Comparison of ENCODE assay signal across 8 cellular contexts in genomic region chr16:85309656-85310587, GRCh38.
DNase-seq lines count a peak whose midpoint lies in the region; ATAC-seq and TF ChIP-seq lines count a peak whose summit lies in the region.

No MANE protein-coding gene starts in this region.

- no peak overlapping the region for H3K27ac Mint-ChIP-seq in T-helper 17 cell
- H3K27ac Mint-ChIP-seq in stimulated activated naive CD8-positive, alpha-beta T cell treated with anti-CD3 and anti-CD28 coated beads, Interleukin-15, amount 100 ng/mL, for 72 hours = peak overlapping the region; percentile 25 to 82

- TF ChIP-seq CTCF in right atrium auricular region (IDR thresholded peaks at IDR 0.05) = no peak

- H3K4me1 ChIP-seq in right atrium auricular region = peaks cover 0 to 89% of the 10 kb centered on the region in 2 donors

- no peak overlapping the region for H3K4me3 ChIP-seq in right atrium auricular region

- peak overlapping the region; percentile 86 to 94 for H3K27ac ChIP-seq in right atrium auricular region

- ATAC-seq in T-helper 17 cell = peak; percentile 35
- ATAC-seq in stimulated activated naive CD8-positive, alpha-beta T cell treated with anti-CD3 and anti-CD28 coated beads, Interleukin-15, amount 100 ng/mL, for 72 hours = peak; percentile 13
- ATAC-seq in GM21723 (IDR thresholded peaks at IDR 0.05; ENCODE audit: unreplicated experiment) = no peak

- peaks cover 6% of the 10 kb centered on the region for H3K27me3 Mint-ChIP-seq in T-helper 17 cell
- no peaks in the 10 kb centered on the region for H3K27me3 Mint-ChIP-seq in stimulated activated naive CD8-positive, alpha-beta T cell treated with anti-CD3 and anti-CD28 coated beads, Interleukin-15, amount 100 ng/mL, for 72 hours

- H3K27me3 ChIP-seq in right atrium auricular region = no peaks in the 10 kb centered on the region

- H3K4me3 Mint-ChIP-seq in T-helper 17 cell = peak overlapping the region; percentile 84
- peak overlapping the region; percentile 50 to 71 for H3K4me3 Mint-ChIP-seq in stimulated activated naive CD8-positive, alpha-beta T cell treated with anti-CD3 and anti-CD28 coated beads, Interleukin-15, amount 100 ng/mL, for 72 hours

- no peaks in the 10 kb centered on the region for H3K9me3 ChIP-seq in T-helper 17 cell (ENCODE audit: control insufficient read depth, low read length, poor library complexity, severe bottlenecking)
- H3K9me3 ChIP-seq in right atrium auricular region = no peaks in the 10 kb centered on the region

- H3K4me1 Mint-ChIP-seq in T-helper 17 cell = peaks cover 22% of the 10 kb centered on the region
- peaks cover 72% of the 10 kb centered on the region for H3K4me1 Mint-ChIP-seq in stimulated activated naive CD8-positive, alpha-beta T cell treated with anti-CD3 and anti-CD28 coated beads, Interleukin-15, amount 100 ng/mL, for 72 hours

- H3K36me3 Mint-ChIP-seq in T-helper 17 cell (ENCODE audit: low read depth) = no peaks in the 10 kb centered on the region

- H3K36me3 ChIP-seq in right atrium auricular region = no peaks in the 10 kb centered on the region

- H3K9me3 Mint-ChIP-seq in stimulated activated naive CD8-positive, alpha-beta T cell treated with anti-CD3 and anti-CD28 coated beads, Interleukin-15, amount 100 ng/mL, for 72 hours = no peaks in the 10 kb centered on the region

- peak; percentile 68 for DNase-seq in activated CD8-positive, alpha-beta memory T cell treated with anti-CD3 and anti-CD28 coated beads for 24 hours
- no peak for DNase-seq in activated CD8-positive, alpha-beta memory T cell treated with anti-CD3 and anti-CD28 coated beads, Interleukin-2, amount 50 U/mL, for 48 hours
- DNase-seq in T-helper 17 cell (no peak), right atrium auricular region (ENCODE audit: low spot score) (peak; percentile 71), NCI-H774 (lab: John Stamatoyannopoulos, UW) (no peak), islet precursor cell (no peak)
- peak in 1 of 2 donors; percentile 37 for DNase-seq in stimulated activated naive CD8-positive, alpha-beta T cell treated with anti-CD3 and anti-CD28 coated beads, Interleukin-15, amount 100 ng/mL, for 72 hours

Comparison
In these comparisons a context has a peak if more than half of its experiments do, and no peak if none do; other contexts are left out.
1. DNase-seq: peak in activated CD8-positive, alpha-beta memory T cell treated with anti-CD3 and anti-CD28 coated beads for 24 hours (single experiment) and right atrium auricular region (single experiment); none in activated CD8-positive, alpha-beta memory T cell treated with anti-CD3 and anti-CD28 coated beads, Interleukin-2, amount 50 U/mL, for 48 hours (single experiment), T-helper 17 cell (0 of 3), NCI-H774 (single experiment) and islet precursor cell (single experiment).